In the genomic region with DNA sequence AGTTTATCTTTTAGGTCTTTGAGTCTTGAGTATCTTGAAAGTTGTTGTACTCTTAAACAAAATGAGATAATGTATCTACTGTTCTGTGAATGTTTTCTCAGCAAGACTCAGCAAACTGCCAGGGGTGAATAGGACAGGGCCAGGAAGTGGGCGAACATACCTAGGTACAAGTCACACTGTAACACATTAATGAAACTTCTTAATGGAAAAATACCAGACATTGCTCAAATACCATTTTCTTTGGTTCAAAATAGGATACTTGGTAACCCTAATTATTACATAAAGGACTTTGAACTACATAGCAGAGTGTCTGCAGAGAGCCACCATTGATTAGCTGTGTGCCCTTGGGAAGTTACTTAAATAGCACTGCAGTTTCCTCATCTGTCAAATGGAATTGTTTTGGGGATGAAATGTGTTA, we compare ENCODE assay signal across 13 cellular contexts.
DNase-seq lines count a peak whose midpoint lies in the region; ATAC-seq and TF ChIP-seq lines count a peak whose summit lies in the region.
"Had no signal": no experiment of that assay in that cellular context is flagged by ENCODE, and none has a peak within 500 bp of the region (broad histone marks: within the 10 kb centered on the region; RNA-seq: fewer than 3 reads in every experiment).

No MANE protein-coding gene starts in this region.

- no peak for TF ChIP-seq RAD21 in IMR-90 (IDR thresholded peaks at IDR 0.05; ENCODE audit: low read length)

- no peaks in the 10 kb centered on the region for H3K27me3 ChIP-seq in IMR-90 (ENCODE audit: control insufficient read depth, insufficient read depth, low read length)
- H3K27me3 ChIP-seq: BLaER1 treated with 17β-estradiol and CSF1 and Interleukin-3, amounts not matched to agents 10 nM and 100 nM; cardiac muscle cell had no signal

- peaks cover 5% of the 10 kb centered on the region for H3K36me3 Mint-ChIP-seq in nephron (ENCODE audit: low read depth)
- no peaks in the 10 kb centered on the region for H3K36me3 Mint-ChIP-seq in activated CD4-positive, alpha-beta memory T cell treated with anti-CD3 and anti-CD28 coated beads, Interleukin-2, amount 10 ng/mL, durations not matched to agents 7 days and 5 days (ENCODE audit: low read depth)

- H3K27me3 Mint-ChIP-seq in nephron (ENCODE audit: low read depth): no peaks in the 10 kb centered on the region
- H3K27me3 Mint-ChIP-seq in activated CD4-positive, alpha-beta memory T cell treated with anti-CD3 and anti-CD28 coated beads, Interleukin-2, amount 10 ng/mL, durations not matched to agents 7 days and 5 days: no peaks in the 10 kb centered on the region

- H3K9me1 ChIP-seq in IMR-90 (ENCODE audit: insufficient read depth, low read length): peaks cover 30% of the 10 kb centered on the region

- TF ChIP-seq CTCF in IMR-90 (conservative IDR thresholded peaks at IDR 0.05; ENCODE audit: low read depth, low read length) (no peak), choroid plexus epithelial cell (conservative IDR thresholded peaks at IDR 0.05; ENCODE audit: low read depth, low read length) (no peak), nephron (IDR thresholded peaks at IDR 0.05; ENCODE audit: unreplicated experiment in 3 of 3) (no peak)

- H4K8ac ChIP-seq in IMR-90 (ENCODE audit: low read depth in 2 of 2, low read length in 2 of 2): peak overlapping the region in 1 of 2 experiments; percentile 31; a peak in 1 of 4 replicates

- H3K56ac ChIP-seq in IMR-90 (ENCODE audit: extremely low read depth, insufficient read depth, low read length): no peak overlapping the region

- no peak overlapping the region for H3K4me3 Mint-ChIP-seq in nephron
- no peak overlapping the region for H3K4me3 Mint-ChIP-seq in activated CD4-positive, alpha-beta memory T cell treated with anti-CD3 and anti-CD28 coated beads, Interleukin-2, amount 10 ng/mL, durations not matched to agents 7 days and 5 days

- dilution Hi-C loops in IMR-90 (cut with HindIII; ENCODE audit: low sequenced_read_pairs, unreplicated experiment): no loop called here

- H3K4me1 Mint-ChIP-seq in nephron: peaks cover 21% of the 10 kb centered on the region
- no peaks in the 10 kb centered on the region for H3K4me1 Mint-ChIP-seq in activated CD4-positive, alpha-beta memory T cell treated with anti-CD3 and anti-CD28 coated beads, Interleukin-2, amount 10 ng/mL, durations not matched to agents 7 days and 5 days

- no peaks in the 10 kb centered on the region for H4K20me1 ChIP-seq in IMR-90 (ENCODE audit: insufficient read depth, low read length)
- H4K20me1 ChIP-seq: BLaER1 treated with 17β-estradiol and CSF1 and Interleukin-3, amounts not matched to agents 10 nM and 100 nM had no signal

- H3K27ac ChIP-seq in IMR-90 (ENCODE audit: insufficient read depth, low read length): no peak overlapping the region
- H3K27ac ChIP-seq: BLaER1 treated with 17β-estradiol and CSF1 and Interleukin-3, amounts not matched to agents 10 nM and 100 nM; cardiac muscle cell had no signal

- no peak overlapping the region for H3K4me3 ChIP-seq in IMR-90 (ENCODE audit: insufficient read depth, low read depth, low read length)
- H3K4me3 ChIP-seq in choroid plexus epithelial cell (ENCODE audit: low read depth, low read length): no peak overlapping the region
- H3K4me3 ChIP-seq: BLaER1 treated with 17β-estradiol and CSF1 and Interleukin-3, amounts not matched to agents 10 nM and 100 nM; cardiac muscle cell had no signal

- BruUV-seq in IMR-90 (replicated peaks; lab: Mats Ljungman, UMichigan): no TSS peak

- in situ Hi-C loops in IMR-90 (cut with MboI; ENCODE audit: low sequenced_read_pairs): no loop called here

- H3K14ac ChIP-seq in IMR-90 (replicated peaks; ENCODE audit: low read depth, low read length): peak overlapping the region; percentile 40

- no peak overlapping the region for H3K18ac ChIP-seq in IMR-90 (ENCODE audit: low read depth, low read length)

- POLR2A ChIA-PET in IMR-90 (lab: Charles Lee; ENCODE audit: unreplicated experiment) (no interaction called here), HEK293T (lab: Yijun Ruan, JAX) (no interaction called here)
- POLR2A ChIA-PET in activated CD4-positive, alpha-beta memory T cell treated with anti-CD3 and anti-CD28 coated beads, Interleukin-2, amount 10 ng/mL, durations not matched to agents 7 days and 5 days (lab: Charles Lee): no interaction called here

- peak overlapping the region; percentile 16; the same call in 1 of the 2 replicates for H2BK120ac ChIP-seq in IMR-90 (ENCODE audit: low read depth, low read length)

- intact Hi-C loops in IMR-90 (cut with micrococcal nuclease): no loop called here

- CTCF ChIA-PET in IMR-90 (lab: Yijun Ruan, JAX) (interaction anchor here (0.6 to 1.5 kb wide), 2 partner anchors 28 to 1477 kb away, joined by 4 read pairs; no protein-coding TSS in a partner anchor), HEK293T (lab: Yijun Ruan, JAX) (no interaction called here)
- CTCF ChIA-PET in activated CD4-positive, alpha-beta memory T cell treated with anti-CD3 and anti-CD28 coated beads, Interleukin-2, amount 10 ng/mL, durations not matched to agents 7 days and 5 days (lab: Charles Lee): no interaction called here

- no CpG with 5 or more reads among the region's 1 CpG for WGBS in IMR-90 (ENCODE audit: extremely low coverage in 2 of 2, insufficient read length in 1 of 2), 2 experiments

- no peak overlapping the region for H4K5ac ChIP-seq in IMR-90 (ENCODE audit: low read depth, low read length)

- H2BK20ac ChIP-seq in IMR-90 (ENCODE audit: low read depth, low read length): no peak overlapping the region; the same call in 1 of the 2 replicates

- H3K27ac Mint-ChIP-seq in nephron: peak overlapping the region in 2 of 3 experiments; percentile 57 to 75
- H3K27ac Mint-ChIP-seq in activated CD4-positive, alpha-beta memory T cell treated with anti-CD3 and anti-CD28 coated beads, Interleukin-2, amount 10 ng/mL, durations not matched to agents 7 days and 5 days: no peak overlapping the region

- H2BK15ac ChIP-seq in IMR-90 (ENCODE audit: low read depth, low read length): peak overlapping the region; percentile 25; the same call in 1 of the 3 replicates

- H3K36me3 ChIP-seq in IMR-90 (ENCODE audit: control insufficient read depth, insufficient read depth, low read length): no peaks in the 10 kb centered on the region
- H3K36me3 ChIP-seq: BLaER1 treated with 17β-estradiol and CSF1 and Interleukin-3, amounts not matched to agents 10 nM and 100 nM; cardiac muscle cell had no signal

- no peak overlapping the region for H2AK9ac ChIP-seq in IMR-90 (replicated peaks; ENCODE audit: low read depth, low read length, poor library complexity)

- H4K91ac ChIP-seq in IMR-90 (ENCODE audit: insufficient read depth, low read depth, low read length): no peak overlapping the region

- H3K4ac ChIP-seq in IMR-90 (ENCODE audit: low read depth, low read length): peak overlapping the region; percentile 13; the same call in 1 of the 2 replicates

- ATAC-seq in IMR-90 (ENCODE audit: low read depth) (no peak), HG02759 (IDR thresholded peaks at IDR 0.05; ENCODE audit: unreplicated experiment) (no peak)

- no peak overlapping the region for H3K9ac ChIP-seq in IMR-90 (ENCODE audit: low read depth, low read length)
- H3K9ac ChIP-seq: BLaER1 treated with 17β-estradiol and CSF1 and Interleukin-3, amounts not matched to agents 10 nM and 100 nM had no signal

- TF ChIP-seq POLR2A in IMR-90 (IDR thresholded peaks at IDR 0.05; ENCODE audit: low read depth, low read length): no peak

- no peak overlapping the region for H2AK5ac ChIP-seq in IMR-90 (ENCODE audit: low read depth, low read length)

- peaks cover 29% of the 10 kb centered on the region for H3K4me1 ChIP-seq in IMR-90 (ENCODE audit: control insufficient read depth, insufficient read depth, low read length)
- H3K4me1 ChIP-seq: BLaER1 treated with 17β-estradiol and CSF1 and Interleukin-3, amounts not matched to agents 10 nM and 100 nM had no signal

- H3K4me2 ChIP-seq in IMR-90 (ENCODE audit: low read depth, low read length): no peak overlapping the region
- H3K4me2 ChIP-seq: BLaER1 treated with 17β-estradiol and CSF1 and Interleukin-3, amounts not matched to agents 10 nM and 100 nM had no signal

- H3K9me3 ChIP-seq in IMR-90 (ENCODE audit: control insufficient read depth, insufficient read depth, low read length): no peaks in the 10 kb centered on the region

- H3K9me3 Mint-ChIP-seq in nephron: no peaks in the 10 kb centered on the region
- no peaks in the 10 kb centered on the region for H3K9me3 Mint-ChIP-seq in activated CD4-positive, alpha-beta memory T cell treated with anti-CD3 and anti-CD28 coated beads, Interleukin-2, amount 10 ng/mL, durations not matched to agents 7 days and 5 days

- H3K23ac ChIP-seq in IMR-90 (ENCODE audit: low read depth, low read length): no peak overlapping the region

- DNase-seq in COR-L47 (lab: John Stamatoyannopoulos, UW) (peak; percentile 4), IMR-90 (peak; percentile 48), choroid plexus epithelial cell (ENCODE audit: low read depth) (peak; percentile 82), HEK293T (ENCODE audit: extremely low spot score) (no peak), cerebellum (ENCODE audit: low spot score) (no peak)
- DNase-seq in activated CD4-positive, alpha-beta memory T cell treated with anti-CD3 and anti-CD28 coated beads, Interleukin-2, amount 10 ng/mL, durations not matched to agents 7 days and 5 days: no peak
- DNase-seq: activated CD8-positive, alpha-beta memory T cell treated with anti-CD3 and anti-CD28 coated beads for 24 hours; activated gamma-delta T cell treated with Interleukin-2 at 50 U/mL for 16 hours; SHP77 treated with DMSO at 0.1 percent for 48 hours had no signal

- H2AFZ ChIP-seq in IMR-90 (replicated peaks; ENCODE audit: low read length, poor library complexity): no peak overlapping the region

- H2BK5ac ChIP-seq in IMR-90 (ENCODE audit: low read depth, low read length, poor library complexity, severe bottlenecking): peak overlapping the region; percentile 30

- peaks cover 11 to 44% of the 10 kb centered on the region in 2 experiments; a peak in 3 of 4 replicates for H3K79me1 ChIP-seq in IMR-90 (ENCODE audit: low read depth in 1 of 2, low read length in 2 of 2)

TF ChIP-seq in IMR-90, 13 proteins besides CTCF, POLR2A, EP300 and RAD21 (continues in another document):
- TF ChIP-seq FOS (IDR thresholded peaks at IDR 0.05; ENCODE audit: low read depth, low read length) (no peak), NFE2L2 (IDR thresholded peaks at IDR 0.05; ENCODE audit: low read depth, low read length) (no peak), MAFK (IDR thresholded peaks at IDR 0.05; ENCODE audit: low read depth, low read length) (no peak), MAZ (IDR thresholded peaks at IDR 0.05; ENCODE audit: borderline replicate concordance, low read depth, low read length) (no peak), MXI1 (IDR thresholded peaks at IDR 0.05; ENCODE audit: borderline replicate concordance, low read depth, low read length) (no peak)

TF ChIP-seq in HEK293T, 16 proteins besides CTCF, POLR2A, EP300 and RAD21 (continues in another document):
- TF ChIP-seq FOXK2 (IDR thresholded peaks at IDR 0.05): no peak
- TF ChIP-seq HDGF (IDR thresholded peaks at IDR 0.05; ENCODE audit: borderline replicate concordance): no peak
- no peak for TF ChIP-seq CTBP1 (IDR thresholded peaks at IDR 0.05; ENCODE audit: borderline replicate concordance)
- no peak for TF ChIP-seq LEF1 (IDR thresholded peaks at IDR 0.05; ENCODE audit: borderline replicate concordance)
- no peak for TF ChIP-seq SUZ12 (IDR thresholded peaks at IDR 0.05)
- no peak for TF ChIP-seq L3MBTL2 (conservative IDR thresholded peaks at IDR 0.05)

Comparison
In these comparisons a context has a peak if more than half of its experiments do, and no peak if none do; other contexts are left out.
1. DNase-seq: peak in COR-L47 (single experiment), IMR-90 (single experiment) and choroid plexus epithelial cell (single experiment); none in HEK293T (single experiment), cerebellum (single experiment) and activated CD4-positive, alpha-beta memory T cell treated with anti-CD3 and anti-CD28 coated beads, Interleukin-2, amount 10 ng/mL, durations not matched to agents 7 days and 5 days (single experiment).